1 cellular context compared by ENCODE assay signal in genomic region chrX:11768039-11768438, GRCh38.
TF ChIP-seq lines count a peak whose summit lies in the region.

No MANE protein-coding gene starts in this region.

TF ChIP-seq in GM12878, 131 proteins besides CTCF, POLR2A, EP300 and RAD21 (continued from another document):
- TF ChIP-seq, protein P1, sequence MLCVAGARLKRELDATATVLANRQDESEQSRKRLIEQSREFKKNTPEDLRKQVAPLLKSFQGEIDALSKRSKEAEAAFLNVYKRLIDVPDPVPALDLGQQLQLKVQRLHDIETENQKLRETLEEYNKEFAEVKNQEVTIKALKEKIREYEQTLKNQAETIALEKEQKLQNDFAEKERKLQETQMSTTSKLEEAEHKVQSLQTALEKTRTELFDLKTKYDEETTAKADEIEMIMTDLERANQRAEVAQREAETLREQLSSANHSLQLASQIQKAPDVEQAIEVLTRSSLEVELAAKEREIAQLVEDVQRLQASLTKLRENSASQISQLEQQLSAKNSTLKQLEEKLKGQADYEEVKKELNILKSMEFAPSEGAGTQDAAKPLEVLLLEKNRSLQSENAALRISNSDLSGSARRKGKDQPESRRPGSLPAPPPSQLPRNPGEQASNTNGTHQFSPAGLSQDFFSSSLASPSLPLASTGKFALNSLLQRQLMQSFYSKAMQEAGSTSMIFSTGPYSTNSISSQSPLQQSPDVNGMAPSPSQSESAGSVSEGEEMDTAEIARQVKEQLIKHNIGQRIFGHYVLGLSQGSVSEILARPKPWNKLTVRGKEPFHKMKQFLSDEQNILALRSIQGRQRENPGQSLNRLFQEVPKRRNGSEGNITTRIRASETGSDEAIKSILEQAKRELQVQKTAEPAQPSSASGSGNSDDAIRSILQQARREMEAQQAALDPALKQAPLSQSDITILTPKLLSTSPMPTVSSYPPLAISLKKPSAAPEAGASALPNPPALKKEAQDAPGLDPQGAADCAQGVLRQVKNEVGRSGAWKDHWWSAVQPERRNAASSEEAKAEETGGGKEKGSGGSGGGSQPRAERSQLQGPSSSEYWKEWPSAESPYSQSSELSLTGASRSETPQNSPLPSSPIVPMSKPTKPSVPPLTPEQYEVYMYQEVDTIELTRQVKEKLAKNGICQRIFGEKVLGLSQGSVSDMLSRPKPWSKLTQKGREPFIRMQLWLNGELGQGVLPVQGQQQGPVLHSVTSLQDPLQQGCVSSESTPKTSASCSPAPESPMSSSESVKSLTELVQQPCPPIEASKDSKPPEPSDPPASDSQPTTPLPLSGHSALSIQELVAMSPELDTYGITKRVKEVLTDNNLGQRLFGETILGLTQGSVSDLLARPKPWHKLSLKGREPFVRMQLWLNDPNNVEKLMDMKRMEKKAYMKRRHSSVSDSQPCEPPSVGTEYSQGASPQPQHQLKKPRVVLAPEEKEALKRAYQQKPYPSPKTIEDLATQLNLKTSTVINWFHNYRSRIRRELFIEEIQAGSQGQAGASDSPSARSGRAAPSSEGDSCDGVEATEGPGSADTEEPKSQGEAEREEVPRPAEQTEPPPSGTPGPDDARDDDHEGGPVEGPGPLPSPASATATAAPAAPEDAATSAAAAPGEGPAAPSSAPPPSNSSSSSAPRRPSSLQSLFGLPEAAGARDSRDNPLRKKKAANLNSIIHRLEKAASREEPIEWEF (IDR thresholded peaks at IDR 0.05; ENCODE audit: insufficient replicate concordance, low read depth, low read length) = no peak
- 0 out of 2 replicates have a peak, but pooled peaks have one; percentile 29 for TF ChIP-seq FOXM1 (IDR thresholded peaks at IDR 0.05; ENCODE audit: low read depth, low read length)
- no peak for TF ChIP-seq HDAC2 (IDR thresholded peaks at IDR 0.05)
- TF ChIP-seq, protein P2, sequence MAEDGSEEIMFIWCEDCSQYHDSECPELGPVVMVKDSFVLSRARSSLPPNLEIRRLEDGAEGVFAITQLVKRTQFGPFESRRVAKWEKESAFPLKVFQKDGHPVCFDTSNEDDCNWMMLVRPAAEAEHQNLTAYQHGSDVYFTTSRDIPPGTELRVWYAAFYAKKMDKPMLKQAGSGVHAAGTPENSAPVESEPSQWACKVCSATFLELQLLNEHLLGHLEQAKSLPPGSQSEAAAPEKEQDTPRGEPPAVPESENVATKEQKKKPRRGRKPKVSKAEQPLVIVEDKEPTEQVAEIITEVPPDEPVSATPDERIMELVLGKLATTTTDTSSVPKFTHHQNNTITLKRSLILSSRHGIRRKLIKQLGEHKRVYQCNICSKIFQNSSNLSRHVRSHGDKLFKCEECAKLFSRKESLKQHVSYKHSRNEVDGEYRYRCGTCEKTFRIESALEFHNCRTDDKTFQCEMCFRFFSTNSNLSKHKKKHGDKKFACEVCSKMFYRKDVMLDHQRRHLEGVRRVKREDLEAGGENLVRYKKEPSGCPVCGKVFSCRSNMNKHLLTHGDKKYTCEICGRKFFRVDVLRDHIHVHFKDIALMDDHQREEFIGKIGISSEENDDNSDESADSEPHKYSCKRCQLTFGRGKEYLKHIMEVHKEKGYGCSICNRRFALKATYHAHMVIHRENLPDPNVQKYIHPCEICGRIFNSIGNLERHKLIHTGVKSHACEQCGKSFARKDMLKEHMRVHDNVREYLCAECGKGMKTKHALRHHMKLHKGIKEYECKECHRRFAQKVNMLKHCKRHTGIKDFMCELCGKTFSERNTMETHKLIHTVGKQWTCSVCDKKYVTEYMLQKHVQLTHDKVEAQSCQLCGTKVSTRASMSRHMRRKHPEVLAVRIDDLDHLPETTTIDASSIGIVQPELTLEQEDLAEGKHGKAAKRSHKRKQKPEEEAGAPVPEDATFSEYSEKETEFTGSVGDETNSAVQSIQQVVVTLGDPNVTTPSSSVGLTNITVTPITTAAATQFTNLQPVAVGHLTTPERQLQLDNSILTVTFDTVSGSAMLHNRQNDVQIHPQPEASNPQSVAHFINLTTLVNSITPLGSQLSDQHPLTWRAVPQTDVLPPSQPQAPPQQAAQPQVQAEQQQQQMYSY (CRISPR knock-in tag; IDR thresholded peaks at IDR 0.05) = no peak
- TF ChIP-seq, protein P3, sequence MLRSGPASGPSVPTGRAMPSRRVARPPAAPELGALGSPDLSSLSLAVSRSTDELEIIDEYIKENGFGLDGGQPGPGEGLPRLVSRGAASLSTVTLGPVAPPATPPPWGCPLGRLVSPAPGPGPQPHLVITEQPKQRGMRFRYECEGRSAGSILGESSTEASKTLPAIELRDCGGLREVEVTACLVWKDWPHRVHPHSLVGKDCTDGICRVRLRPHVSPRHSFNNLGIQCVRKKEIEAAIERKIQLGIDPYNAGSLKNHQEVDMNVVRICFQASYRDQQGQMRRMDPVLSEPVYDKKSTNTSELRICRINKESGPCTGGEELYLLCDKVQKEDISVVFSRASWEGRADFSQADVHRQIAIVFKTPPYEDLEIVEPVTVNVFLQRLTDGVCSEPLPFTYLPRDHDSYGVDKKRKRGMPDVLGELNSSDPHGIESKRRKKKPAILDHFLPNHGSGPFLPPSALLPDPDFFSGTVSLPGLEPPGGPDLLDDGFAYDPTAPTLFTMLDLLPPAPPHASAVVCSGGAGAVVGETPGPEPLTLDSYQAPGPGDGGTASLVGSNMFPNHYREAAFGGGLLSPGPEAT (IDR thresholded peaks at IDR 0.05; ENCODE audit: low read depth) = peak; percentile 72
